Comparison of ENCODE assay signal across 8 cellular contexts in genomic region chr2:27370026-27370815, GRCh38. TPM values are rescaled to one million over a fixed set of nuclear protein-coding genes. Genes with fewer than 3 reads are reported as not detected.
DNase-seq lines count a peak whose midpoint lies in the region; ATAC-seq and TF ChIP-seq lines count a peak whose summit lies in the region.

TSS of gene EIF2B4 (minus strand) at chr2:27370338. CDS start at chr2:27370314, 24 bp downstream.
TSS of gene SNX17 (plus strand) at chr2:27370616. CDS start at chr2:27370744, 128 bp downstream.

- H3K36me3 ChIP-seq in DND-41 (ENCODE audit: insufficient read depth, low read length) (peaks cover 66% of the 10 kb centered on the region), KMS-11 (ENCODE audit: insufficient read depth) (no peaks in the 10 kb centered on the region), Panc1 (ENCODE audit: control insufficient read depth, insufficient read depth, low read length) (peaks cover 19% of the 10 kb centered on the region), mucosa of stomach (ENCODE audit: control insufficient read depth, insufficient read depth, low read length) (peaks cover 21% of the 10 kb centered on the region)

- H3K36me3 Mint-ChIP-seq in activated T-cell treated with anti-CD3 and anti-CD28 coated beads, Interleukin-2, amount 50 U/mL, for 4 hours (ENCODE audit: insufficient read depth) = peaks cover 47% of the 10 kb centered on the region

- DNase-seq in DND-41 (peak; percentile 100), Panc1 (ENCODE audit: low read depth, low spot score) (peak; percentile 99), erythroblast (lab: John Stamatoyannopoulos, UW) (peak; percentile 99)
- DNase-seq in activated T-cell treated with anti-CD3 and anti-CD28 coated beads, Interleukin-2, amount 50 U/mL, for 4 hours = peak; percentile 99
- peak; percentile 97 to 98 for DNase-seq in stimulated activated CD8-positive, alpha-beta memory T cell treated with anti-CD3 and anti-CD28 coated beads, Interleukin-7, amount 100 ng/mL, for 1 hour (ENCODE audit: low read depth in 2 of 2)

- peak within 1 kb of the TSS; percentile 82 for H3K4me3 Mint-ChIP-seq in activated T-cell treated with anti-CD3 and anti-CD28 coated beads, Interleukin-2, amount 50 U/mL, for 4 hours

- H3K27me3 ChIP-seq in DND-41 (ENCODE audit: insufficient read depth, low read length, poor library complexity) (no peaks in the 10 kb centered on the region), KMS-11 (ENCODE audit: insufficient read depth, low read depth) (no peaks in the 10 kb centered on the region), Panc1 (ENCODE audit: control insufficient read depth, insufficient read depth, low read length) (no peaks in the 10 kb centered on the region), mucosa of stomach (ENCODE audit: control insufficient read depth, insufficient read depth, low read length) (no peaks in the 10 kb centered on the region)

- CTCF ChIA-PET in Panc1 (lab: Charles Lee) = no interaction called here

- H3K9me3 ChIP-seq in DND-41 (ENCODE audit: insufficient read depth, low read length, severe bottlenecking) = no peaks in the 10 kb centered on the region
- no peaks in the 10 kb centered on the region for H3K9me3 ChIP-seq in Panc1 (ENCODE audit: control insufficient read depth, insufficient read depth, low read depth, low read length)
- H3K9me3 ChIP-seq in mucosa of stomach (ENCODE audit: control insufficient read depth, low read length) = no peaks in the 10 kb centered on the region

- H3K9me3 Mint-ChIP-seq in activated T-cell treated with anti-CD3 and anti-CD28 coated beads, Interleukin-2, amount 50 U/mL, for 4 hours = no peaks in the 10 kb centered on the region

- peak within 1 kb of the TSS; percentile 87 for H2AFZ ChIP-seq in DND-41 (ENCODE audit: low read depth, low read length)
- H2AFZ ChIP-seq in KMS-11 (ENCODE audit: low read depth) = peak within 1 kb of the TSS; percentile 83

- H3K4me2 ChIP-seq in DND-41 (ENCODE audit: insufficient read depth, low read length) = peak within 1 kb of the TSS; percentile 88
- H3K4me2 ChIP-seq in KMS-11 = peak within 1 kb of the TSS; percentile 100

- peak within 1 kb of the TSS; percentile 83 for H3K27ac ChIP-seq in DND-41 (ENCODE audit: low read length)
- H3K27ac ChIP-seq in KMS-11 = peak within 1 kb of the TSS; percentile 79
- H3K27ac ChIP-seq in Panc1 (ENCODE audit: low read length) = peak within 1 kb of the TSS; percentile 94

- no peaks in the 10 kb centered on the region for H3K27me3 Mint-ChIP-seq in activated T-cell treated with anti-CD3 and anti-CD28 coated beads, Interleukin-2, amount 50 U/mL, for 4 hours (ENCODE audit: low read depth)

- peak; percentile 89 for TF ChIP-seq POLR2A in erythroblast (IDR thresholded peaks at IDR 0.05; ENCODE audit: low read length)

- intact Hi-C loops in Panc1 (cut with micrococcal nuclease; ENCODE audit: unreplicated experiment) = no loop called here

- ATAC-seq in DND-41 (ENCODE audit: insufficient read depth, low read depth) (peak; percentile 88), GM21737 (IDR thresholded peaks at IDR 0.05; ENCODE audit: unreplicated experiment) (peak; percentile 90), Panc1 (peak; percentile 96)
- peak; percentile 94 to 96 for ATAC-seq in activated T-cell treated with anti-CD3 and anti-CD28 coated beads, Interleukin-2, amount 50 U/mL, for 4 hours

- in situ Hi-C loops in Panc1 (cut with HindIII; ENCODE audit: low pct_unique_long_range_greater_than_20kb, low sequenced_read_pairs) = no loop called here

- POLR2A ChIA-PET in Panc1 (lab: Charles Lee) = interaction anchor here (0.7 to 1.7 kb wide), 2 partner anchors 60 to 155 kb away, joined by 3 to 6 read pairs; no protein-coding TSS in a partner anchor

- peaks cover 46% of the 10 kb centered on the region for H3K4me1 Mint-ChIP-seq in activated T-cell treated with anti-CD3 and anti-CD28 coated beads, Interleukin-2, amount 50 U/mL, for 4 hours (ENCODE audit: low read depth)

- H4K20me1 ChIP-seq in DND-41 (ENCODE audit: insufficient read depth, low read length) (peaks cover 14% of the 10 kb centered on the region), KMS-11 (ENCODE audit: insufficient read depth) (no peaks in the 10 kb centered on the region)

- H3K9ac ChIP-seq in DND-41 (ENCODE audit: low read depth, low read length) (peak within 1 kb of the TSS; percentile 83), KMS-11 (peak within 1 kb of the TSS; percentile 86), mucosa of stomach (ENCODE audit: low read length) (peak within 1 kb of the TSS; percentile 90)

- peaks cover 39% of the 10 kb centered on the region for H3K4me1 ChIP-seq in DND-41 (ENCODE audit: insufficient read depth, low read length)
- peaks cover 9% of the 10 kb centered on the region for H3K4me1 ChIP-seq in KMS-11 (ENCODE audit: low read depth, poor library complexity, severe bottlenecking)
- H3K4me1 ChIP-seq in Panc1 (ENCODE audit: control insufficient read depth, insufficient read depth, low read length) = peaks cover 18% of the 10 kb centered on the region
- peaks cover 30% of the 10 kb centered on the region for H3K4me1 ChIP-seq in mucosa of stomach (ENCODE audit: control insufficient read depth, insufficient read depth, low read length)

- BruUV-seq in Panc1 (replicated peaks; lab: Mats Ljungman, UMichigan) = no TSS peak

- H3K4me3 ChIP-seq in DND-41 (ENCODE audit: low read depth in 1 of 2, low read length in 2 of 2) (peak within 1 kb of the TSS; percentile 57 to 64), KMS-11 (IDR thresholded peaks at IDR 0.05; ENCODE audit: insufficient read depth, low read depth, low read length) (peak within 1 kb of the TSS; percentile 81), Panc1 (ENCODE audit: low read depth in 2 of 2, low read length in 2 of 2) (peak within 1 kb of the TSS; percentile 97 to 99), mucosa of stomach (ENCODE audit: low read length) (peak within 1 kb of the TSS; percentile 51)

- peak; percentile 93 for TF ChIP-seq CTCF in DND-41 (IDR thresholded peaks at IDR 0.05; ENCODE audit: borderline replicate concordance, extremely low read depth, low read length, poor library complexity, severe bottlenecking)
- TF ChIP-seq CTCF in KMS-11 (conservative IDR thresholded peaks at IDR 0.05; ENCODE audit: low read depth, low read length) = peak; percentile 51; the same call in 1 of the 2 replicates
- peak; percentile 97 for TF ChIP-seq CTCF in Panc1 (IDR thresholded peaks at IDR 0.05)

- H3K79me2 ChIP-seq in DND-41 (ENCODE audit: insufficient read depth, low read length) (peaks cover 53% of the 10 kb centered on the region), KMS-11 (ENCODE audit: insufficient read depth, low read depth) (peaks cover 33% of the 10 kb centered on the region)

RNA-seq across cellular contexts. Expression of gene EIF2B4, which starts in this region (rescaled TPM):
- total RNA-seq in Panc1 (2021; ENCODE audit: unreplicated experiment) = 57.2 TPM
- 63.7 TPM for polyA plus RNA-seq in Panc1 (2012; ENCODE audit: insufficient read length)
- total RNA-seq in activated T-cell treated with anti-CD3 and anti-CD28 coated beads, Interleukin-2, amount 50 U/mL, for 4 hours = 10 to 100 TPM; 63.4 to 69.8 (median 65.0) TPM

RNA-seq across cellular contexts. Expression of gene SNX17, which starts in this region (rescaled TPM):
- 116 TPM for total RNA-seq in Panc1 (2021; ENCODE audit: unreplicated experiment)
- 154 TPM for polyA plus RNA-seq in Panc1 (2012; ENCODE audit: insufficient read length)
- 100 to 1,000 TPM; 117 to 125 (median 123) TPM for total RNA-seq in activated T-cell treated with anti-CD3 and anti-CD28 coated beads, Interleukin-2, amount 50 U/mL, for 4 hours

Comparison
In these comparisons a context has a peak if more than half of its experiments do, and no peak if none do; other contexts are left out.
1. Peak in every context shown above with its lines: DNase-seq, ATAC-seq, H3K4me3 ChIP-seq and H3K27ac ChIP-seq.